In genomic region chr5:43008369-43009158, GRCh38 we compare ENCODE assay signal across 1 cellular context.
TF ChIP-seq lines count a peak whose summit lies in the region.

No MANE protein-coding gene starts in this region.

TF ChIP-seq in K562, 482 proteins besides CTCF, POLR2A, EP300 and RAD21 (continued from another document and continues in another):
- TF ChIP-seq ZNF316 (IDR thresholded peaks at IDR 0.05), result peak; percentile 97
- peak; percentile 66; the same call in 1 of the 2 replicates for TF ChIP-seq E2F1 (CRISPR knock-in tag; IDR thresholded peaks at IDR 0.05)
- TF ChIP-seq ZNF584 (CRISPR knock-in tag; IDR thresholded peaks at IDR 0.05; ENCODE audit: low read depth), result peak; percentile 61; the same call in 1 of the 2 replicates
- TF ChIP-seq CXXC5 (CRISPR knock-in tag; IDR thresholded peaks at IDR 0.05), result peak; percentile 93
- no peak for TF ChIP-seq ZNF212 (CRISPR knock-in tag; IDR thresholded peaks at IDR 0.05)
- no peak; a peak in 1 of 4 replicates for TF ChIP-seq KDM4B (IDR thresholded peaks at IDR 0.05; ENCODE audit: borderline replicate concordance in 2 of 2, low read depth in 1 of 2)
- peak; percentile 56; the same call in 1 of the 2 replicates for TF ChIP-seq ELF2 (CRISPR knock-in tag; IDR thresholded peaks at IDR 0.05)
- TF ChIP-seq FOS (IDR thresholded peaks at IDR 0.05; ENCODE audit: extremely low read depth, insufficient read length), result no peak
- 0 out of 2 replicates have a peak, but pooled peaks have one; percentile 27 for TF ChIP-seq HDAC6 (IDR thresholded peaks at IDR 0.05; ENCODE audit: low read depth, low read length)
- TF ChIP-seq ZNF586 (CRISPR knock-in tag; conservative IDR thresholded peaks at IDR 0.05), result no peak
- no peak for TF ChIP-seq HOXB6 (CRISPR knock-in tag; IDR thresholded peaks at IDR 0.05; ENCODE audit: borderline replicate concordance)
- TF ChIP-seq HMGXB4 (CRISPR knock-in tag; IDR thresholded peaks at IDR 0.05), result peak; percentile 92
- TF ChIP-seq HNRNPL (IDR thresholded peaks at IDR 0.05; ENCODE audit: low read depth, low read length), result no peak
- peak; percentile 46; the same call in 1 of the 2 replicates for TF ChIP-seq L3MBTL2 (IDR thresholded peaks at IDR 0.05)
- no peak for TF ChIP-seq NCOA2 (IDR thresholded peaks at IDR 0.05; ENCODE audit: partially characterized antibody in 2 of 2)
- TF ChIP-seq ERF (CRISPR knock-in tag; IDR thresholded peaks at IDR 0.05), result peak; percentile 56; the same call in 1 of the 2 replicates
- TF ChIP-seq, protein P1, sequence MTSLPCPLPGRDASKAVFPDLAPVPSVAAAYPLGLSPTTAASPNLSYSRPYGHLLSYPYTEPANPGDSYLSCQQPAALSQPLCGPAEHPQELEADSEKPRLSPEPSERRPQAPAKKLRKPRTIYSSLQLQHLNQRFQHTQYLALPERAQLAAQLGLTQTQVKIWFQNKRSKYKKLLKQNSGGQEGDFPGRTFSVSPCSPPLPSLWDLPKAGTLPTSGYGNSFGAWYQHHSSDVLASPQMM (CRISPR knock-in tag; IDR thresholded peaks at IDR 0.05), result no peak
- TF ChIP-seq CHD1 (IDR thresholded peaks at IDR 0.05; ENCODE audit: low read length), result peak; percentile 35
- no peak for TF ChIP-seq NFIX (CRISPR knock-in tag; IDR thresholded peaks at IDR 0.05; ENCODE audit: low read depth)
- no peak for TF ChIP-seq SNIP1 (IDR thresholded peaks at IDR 0.05; ENCODE audit: low read depth)
- peak; percentile 62; the same call in 1 of the 2 replicates for TF ChIP-seq KLF1 (tag; IDR thresholded peaks at IDR 0.05)
- no peak; the same call in 1 of the 2 replicates for TF ChIP-seq ESRRA (IDR thresholded peaks at IDR 0.05; ENCODE audit: borderline replicate concordance, low read depth)
- TF ChIP-seq MYC (IDR thresholded peaks at IDR 0.05; ENCODE audit: low read depth, low read length), result peak; percentile 84
- no peak for TF ChIP-seq MYC (CRISPR knock-in tag; IDR thresholded peaks at IDR 0.05; ENCODE audit: borderline replicate concordance, low read depth)
- no peak for TF ChIP-seq ZNF133 (CRISPR knock-in tag; IDR thresholded peaks at IDR 0.05)
- TF ChIP-seq POLR2G (IDR thresholded peaks at IDR 0.05; ENCODE audit: low read depth, low read length), result peak; percentile 85
- no peak for TF ChIP-seq TCF7L2 (IDR thresholded peaks at IDR 0.05; ENCODE audit: low read depth, low read length)
- TF ChIP-seq PRMT5 (CRISPR knock-in tag; IDR thresholded peaks at IDR 0.05), result no peak
- peak; percentile 45 for TF ChIP-seq TEAD4 (IDR thresholded peaks at IDR 0.05; ENCODE audit: low read length)
- no peak for TF ChIP-seq TEAD4 (CRISPR knock-in tag; IDR thresholded peaks at IDR 0.05; ENCODE audit: borderline replicate concordance)
- TF ChIP-seq, protein P2, sequence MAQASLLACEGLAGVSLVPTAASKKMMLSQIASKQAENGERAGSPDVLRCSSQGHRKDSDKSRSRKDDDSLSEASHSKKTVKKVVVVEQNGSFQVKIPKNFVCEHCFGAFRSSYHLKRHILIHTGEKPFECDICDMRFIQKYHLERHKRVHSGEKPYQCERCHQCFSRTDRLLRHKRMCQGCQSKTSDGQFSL (CRISPR knock-in tag; IDR thresholded peaks at IDR 0.05), result no peak
- TF ChIP-seq, protein P2 (tag; IDR thresholded peaks at IDR 0.05), result no peak
- TF ChIP-seq, protein P3, sequence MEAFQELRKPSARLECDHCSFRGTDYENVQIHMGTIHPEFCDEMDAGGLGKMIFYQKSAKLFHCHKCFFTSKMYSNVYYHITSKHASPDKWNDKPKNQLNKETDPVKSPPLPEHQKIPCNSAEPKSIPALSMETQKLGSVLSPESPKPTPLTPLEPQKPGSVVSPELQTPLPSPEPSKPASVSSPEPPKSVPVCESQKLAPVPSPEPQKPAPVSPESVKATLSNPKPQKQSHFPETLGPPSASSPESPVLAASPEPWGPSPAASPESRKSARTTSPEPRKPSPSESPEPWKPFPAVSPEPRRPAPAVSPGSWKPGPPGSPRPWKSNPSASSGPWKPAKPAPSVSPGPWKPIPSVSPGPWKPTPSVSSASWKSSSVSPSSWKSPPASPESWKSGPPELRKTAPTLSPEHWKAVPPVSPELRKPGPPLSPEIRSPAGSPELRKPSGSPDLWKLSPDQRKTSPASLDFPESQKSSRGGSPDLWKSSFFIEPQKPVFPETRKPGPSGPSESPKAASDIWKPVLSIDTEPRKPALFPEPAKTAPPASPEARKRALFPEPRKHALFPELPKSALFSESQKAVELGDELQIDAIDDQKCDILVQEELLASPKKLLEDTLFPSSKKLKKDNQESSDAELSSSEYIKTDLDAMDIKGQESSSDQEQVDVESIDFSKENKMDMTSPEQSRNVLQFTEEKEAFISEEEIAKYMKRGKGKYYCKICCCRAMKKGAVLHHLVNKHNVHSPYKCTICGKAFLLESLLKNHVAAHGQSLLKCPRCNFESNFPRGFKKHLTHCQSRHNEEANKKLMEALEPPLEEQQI (IDR thresholded peaks at IDR 0.05), result peak; percentile 93
- TF ChIP-seq MBD2 (IDR thresholded peaks at IDR 0.05; ENCODE audit: borderline replicate concordance, low read depth), result no peak
- TF ChIP-seq KDM2B (CRISPR knock-in tag; IDR thresholded peaks at IDR 0.05), result peak; percentile 87
- TF ChIP-seq EZH2 (IDR thresholded peaks at IDR 0.05; ENCODE audit: borderline replicate concordance, low read depth, low read length), result no peak
- 0 out of 2 replicates have a peak, but pooled peaks have one; percentile 21 for TF ChIP-seq HEY1 (CRISPR knock-in tag; IDR thresholded peaks at IDR 0.05; ENCODE audit: borderline replicate concordance)
- no peak for TF ChIP-seq E4F1 (CRISPR knock-in tag; IDR thresholded peaks at IDR 0.05; ENCODE audit: borderline replicate concordance)
- TF ChIP-seq BCOR (IDR thresholded peaks at IDR 0.05), result peak; percentile 99
- no peak for TF ChIP-seq GATA2 (CRISPR knock-in tag; IDR thresholded peaks at IDR 0.05)
- 0 out of 2 replicates have a peak, but pooled peaks have one; percentile 64 for TF ChIP-seq CAMTA2 (CRISPR knock-in tag; conservative IDR thresholded peaks at IDR 0.05)
- no peak for TF ChIP-seq NCOA4 (IDR thresholded peaks at IDR 0.05; ENCODE audit: partially characterized antibody)
- peak; percentile 91 for TF ChIP-seq TAF1 (IDR thresholded peaks at IDR 0.05; ENCODE audit: control insufficient read depth, extremely low read depth, insufficient read depth, low read length, severe bottlenecking)
- TF ChIP-seq, protein P4, sequence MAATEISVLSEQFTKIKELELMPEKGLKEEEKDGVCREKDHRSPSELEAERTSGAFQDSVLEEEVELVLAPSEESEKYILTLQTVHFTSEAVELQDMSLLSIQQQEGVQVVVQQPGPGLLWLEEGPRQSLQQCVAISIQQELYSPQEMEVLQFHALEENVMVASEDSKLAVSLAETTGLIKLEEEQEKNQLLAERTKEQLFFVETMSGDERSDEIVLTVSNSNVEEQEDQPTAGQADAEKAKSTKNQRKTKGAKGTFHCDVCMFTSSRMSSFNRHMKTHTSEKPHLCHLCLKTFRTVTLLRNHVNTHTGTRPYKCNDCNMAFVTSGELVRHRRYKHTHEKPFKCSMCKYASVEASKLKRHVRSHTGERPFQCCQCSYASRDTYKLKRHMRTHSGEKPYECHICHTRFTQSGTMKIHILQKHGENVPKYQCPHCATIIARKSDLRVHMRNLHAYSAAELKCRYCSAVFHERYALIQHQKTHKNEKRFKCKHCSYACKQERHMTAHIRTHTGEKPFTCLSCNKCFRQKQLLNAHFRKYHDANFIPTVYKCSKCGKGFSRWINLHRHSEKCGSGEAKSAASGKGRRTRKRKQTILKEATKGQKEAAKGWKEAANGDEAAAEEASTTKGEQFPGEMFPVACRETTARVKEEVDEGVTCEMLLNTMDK (IDR thresholded peaks at IDR 0.05; ENCODE audit: borderline replicate concordance, insufficient read depth, low read depth, low read length, poor library complexity, severe bottlenecking), result no peak
- TF ChIP-seq MEF2D (tag; conservative IDR thresholded peaks at IDR 0.05; ENCODE audit: low read depth), result no peak; the same call in 1 of the 2 replicates
- peak in 1 of 2 experiments; percentile 84; a peak in 2 of 3 replicates for TF ChIP-seq CBX3 (IDR thresholded peaks at IDR 0.05; ENCODE audit: borderline replicate concordance in 1 of 2, low read length in 2 of 2)
- TF ChIP-seq HNRNPH1 (optimal IDR thresholded peaks at IDR 0.05; ENCODE audit: low read depth, low read length), result no peak
- no peak for TF ChIP-seq SMAD3 (CRISPR knock-in tag; conservative IDR thresholded peaks at IDR 0.05)
- peak; percentile 56 to 83; a peak in 3 of 4 replicates for TF ChIP-seq FOXK2 (conservative IDR thresholded peaks at IDR 0.05 in 1 of 2, IDR thresholded peaks at IDR 0.05 in 1 of 2; ENCODE audit: low read depth in 2 of 2)
- no peak for TF ChIP-seq TGIF2 (CRISPR knock-in tag; IDR thresholded peaks at IDR 0.05)
- TF ChIP-seq, protein P5, sequence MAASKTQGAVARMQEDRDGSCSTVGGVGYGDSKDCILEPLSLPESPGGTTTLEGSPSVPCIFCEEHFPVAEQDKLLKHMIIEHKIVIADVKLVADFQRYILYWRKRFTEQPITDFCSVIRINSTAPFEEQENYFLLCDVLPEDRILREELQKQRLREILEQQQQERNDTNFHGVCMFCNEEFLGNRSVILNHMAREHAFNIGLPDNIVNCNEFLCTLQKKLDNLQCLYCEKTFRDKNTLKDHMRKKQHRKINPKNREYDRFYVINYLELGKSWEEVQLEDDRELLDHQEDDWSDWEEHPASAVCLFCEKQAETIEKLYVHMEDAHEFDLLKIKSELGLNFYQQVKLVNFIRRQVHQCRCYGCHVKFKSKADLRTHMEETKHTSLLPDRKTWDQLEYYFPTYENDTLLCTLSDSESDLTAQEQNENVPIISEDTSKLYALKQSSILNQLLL (CRISPR knock-in tag; IDR thresholded peaks at IDR 0.05; ENCODE audit: borderline replicate concordance), result no peak
- TF ChIP-seq ZNF592 (IDR thresholded peaks at IDR 0.05), result no peak; the same call in none of the 2 replicates
